ENCODE assay signal across 5 cellular contexts in the genomic region with DNA sequence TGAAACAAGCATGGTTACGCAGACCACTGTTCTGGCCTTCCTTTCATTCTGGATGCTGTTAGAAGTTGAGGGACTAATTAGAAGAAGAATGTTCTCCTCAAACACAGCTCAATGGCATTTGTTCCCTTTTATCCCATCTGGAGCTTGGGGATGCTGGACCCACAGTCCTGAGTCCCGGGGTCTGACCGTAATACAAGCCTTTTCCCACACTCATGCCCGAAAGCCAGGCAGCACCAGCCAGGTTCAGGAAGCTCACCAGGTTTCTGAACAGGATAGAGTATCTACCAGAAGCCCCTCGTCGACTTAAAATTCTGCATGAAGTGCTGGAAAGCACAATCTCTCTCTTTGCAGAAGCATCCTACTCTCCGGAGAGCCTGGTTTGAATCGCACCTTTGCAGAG.
DNase-seq lines count a peak whose midpoint lies in the region; ATAC-seq, FAIRE-seq and TF ChIP-seq lines count a peak whose summit lies in the region.
"Not testable (repeated sequence)": the region's sequence is repeated elsewhere in the genome, so short reads cannot be mapped to it uniquely, and the experiment has no call there.

No MANE protein-coding gene starts in this region.

- not testable (repeated sequence) for H3K9me3 Mint-ChIP-seq in WTC11, endodermal cell, type B pancreatic cell

- not testable (repeated sequence) for H3K4me1 Mint-ChIP-seq in WTC11, endodermal cell
- H3K4me1 Mint-ChIP-seq in type B pancreatic cell (ENCODE audit: unreplicated experiment), result peaks cover 18% of the 10 kb centered on the region

- not testable (repeated sequence) for H3K27ac Mint-ChIP-seq in WTC11, endodermal cell, type B pancreatic cell

- H3K27ac ChIP-seq in endodermal cell (ENCODE audit: low read depth, low read length); sigmoid colon: not testable (repeated sequence)

- not testable (repeated sequence) for H3K4me3 Mint-ChIP-seq in WTC11, endodermal cell, type B pancreatic cell

- CTCF ChIA-PET in WTC11 (lab: Charles Lee), result interaction anchor here (1.1 to 9.1 kb wide), 3 partner anchors 10 to 14 kb away, joined by 3 to 98 read pairs (median 10); no protein-coding TSS in a partner anchor

- H3K4me3 ChIP-seq in bronchial epithelial cell (ENCODE audit: low read depth, low read length); endodermal cell (ENCODE audit: low read length); sigmoid colon: not testable (repeated sequence)

- not testable (repeated sequence) for ATAC-seq in WTC11

- H3K27me3 ChIP-seq in bronchial epithelial cell (ENCODE audit: control insufficient read depth, insufficient read depth, low read length); endodermal cell (ENCODE audit: control insufficient read depth, insufficient read depth, low read length, poor library complexity, severe bottlenecking); sigmoid colon: not testable (repeated sequence)

- not testable (repeated sequence) for TF ChIP-seq EP300 in sigmoid colon (IDR thresholded peaks at IDR 0.05)

- POLR2A ChIA-PET in WTC11 (lab: Charles Lee), result not testable (repeated sequence)

- H3K9me3 ChIP-seq in endodermal cell (ENCODE audit: control insufficient read depth, low read length); sigmoid colon: not testable (repeated sequence)

- not testable (repeated sequence) for H3K4me1 ChIP-seq in endodermal cell (ENCODE audit: control insufficient read depth, insufficient read depth, low read length)
- H3K4me1 ChIP-seq in sigmoid colon, result peaks cover 0 to 11% (median 6%) of the 10 kb centered on the region in 4 donors

- H3K36me3 ChIP-seq in bronchial epithelial cell (ENCODE audit: control insufficient read depth, insufficient read depth, low read length); endodermal cell (ENCODE audit: control insufficient read depth, insufficient read depth, low read length): not testable (repeated sequence)
- peaks cover 0 to 14% (median 0%) of the 10 kb centered on the region in 4 donors for H3K36me3 ChIP-seq in sigmoid colon

- WGBS in endodermal cell (ENCODE audit: insufficient coverage in 1 of 2, insufficient read length in 1 of 2), 2 experiments, result 95% methylated on average over 7 of the region's 8 CpGs; no CpG with 5 or more reads in 1 of the 2 experiments
- 88 to 91% methylated on average over 8 of the region's 8 CpGs for WGBS in sigmoid colon, 2 donors

- TF ChIP-seq POLR2A in sigmoid colon (IDR thresholded peaks at IDR 0.05), result not testable (repeated sequence)

- not testable (repeated sequence) for H3K27me3 Mint-ChIP-seq in WTC11 (ENCODE audit: low read depth); type B pancreatic cell
- peaks cover 42% of the 10 kb centered on the region for H3K27me3 Mint-ChIP-seq in endodermal cell (ENCODE audit: insufficient read depth)

- intact Hi-C loops in sigmoid colon (cut with DNase I), result not testable (repeated sequence)

- H3K9ac ChIP-seq in endodermal cell (ENCODE audit: extremely low read depth, low read length, poor library complexity, severe bottlenecking), result not testable (repeated sequence)

- FAIRE-seq in bronchial epithelial cell (lab: Jason Lieb, UNC), result peak; percentile 81

- not testable (repeated sequence) for TF ChIP-seq CTCF in WTC11 (IDR thresholded peaks at IDR 0.05); bronchial epithelial cell (IDR thresholded peaks at IDR 0.05; ENCODE audit: insufficient read depth, low read length, severe bottlenecking); endodermal cell (conservative IDR thresholded peaks at IDR 0.05); sigmoid colon (IDR thresholded peaks at IDR 0.05); type B pancreatic cell (conservative IDR thresholded peaks at IDR 0.05)

- not testable (repeated sequence) for H3K36me3 Mint-ChIP-seq in WTC11; endodermal cell (ENCODE audit: low read depth); type B pancreatic cell

- peak; percentile 1 for DNase-seq in WTC11 (ENCODE audit: low spot score)
- DNase-seq in bronchial epithelial cell (ENCODE audit: low read depth), result not testable (repeated sequence)
- DNase-seq in endodermal cell, result peak; percentile 29
- DNase-seq in sigmoid colon, result peak; percentile 7
- DNase-seq in type B pancreatic cell (ENCODE audit: extremely low spot score, unreplicated experiment), result peak; percentile 20
